In genomic region chrX:49569152-49569551, GRCh38 we compare ENCODE assay signal across 17 cellular contexts. TPM values are rescaled to one million over a fixed set of nuclear protein-coding genes. Genes with fewer than 3 reads are reported as not detected.
"Had no signal": no experiment of that assay in that cellular context is flagged by ENCODE, and none has a peak within 500 bp of the region (broad histone marks: within the 10 kb centered on the region; RNA-seq: fewer than 3 reads in every experiment).

No MANE protein-coding gene starts in this region.

RNA-seq across cellular contexts. Expression of gene GAGE12G, which starts 1.0 kb away (rescaled TPM):
- total RNA-seq: cerebellum, dermis microvascular lymphatic vessel endothelial cell, endodermal cell, esophagus mucosa, esophagus squamous epithelium, gastrocnemius medialis, glomerular endothelial cell, heart right ventricle, left colon, left lobe of liver, left ventricle myocardium superior, lower leg skin, lower lobe of right lung, mammary epithelial cell, mesothelial cell of epicardium, mucosa of descending colon had no signal
- polyA plus RNA-seq: heart right ventricle, keratinocyte, mammary epithelial cell had no signal

RNA-seq across cellular contexts. Expression of gene GAGE12F, which starts 8.5 kb away (rescaled TPM):
- total RNA-seq: cerebellum, dermis microvascular lymphatic vessel endothelial cell, endodermal cell, esophagus mucosa, esophagus squamous epithelium, gastrocnemius medialis, glomerular endothelial cell, heart right ventricle, left colon, left ventricle myocardium superior, lower leg skin, lower lobe of right lung, mammary epithelial cell, mesothelial cell of epicardium, mucosa of descending colon had no signal
- polyA plus RNA-seq: heart right ventricle, keratinocyte, mammary epithelial cell had no signal

RNA-seq across cellular contexts. Expression of gene GAGE12H, which starts 10.6 kb away (rescaled TPM):
- total RNA-seq: cerebellum, dermis microvascular lymphatic vessel endothelial cell, endodermal cell, esophagus mucosa, esophagus squamous epithelium, gastrocnemius medialis, glomerular endothelial cell, heart right ventricle, left colon, left lobe of liver, left ventricle myocardium superior, lower leg skin, lower lobe of right lung, mammary epithelial cell, mesothelial cell of epicardium, mucosa of descending colon had no signal
- polyA plus RNA-seq: heart right ventricle, keratinocyte, mammary epithelial cell had no signal

RNA-seq across cellular contexts. Expression of gene GAGE12E, which starts 18.1 kb away (rescaled TPM):
- total RNA-seq: cerebellum, dermis microvascular lymphatic vessel endothelial cell, endodermal cell, esophagus mucosa, esophagus squamous epithelium, gastrocnemius medialis, glomerular endothelial cell, heart right ventricle, left colon, left lobe of liver, left ventricle myocardium superior, lower leg skin, lower lobe of right lung, mammary epithelial cell, mesothelial cell of epicardium, mucosa of descending colon had no signal
- polyA plus RNA-seq: heart right ventricle, keratinocyte, mammary epithelial cell had no signal

RNA-seq across cellular contexts. Expression of gene GAGE2A, which starts 20.1 kb away (rescaled TPM):
- total RNA-seq: cerebellum, dermis microvascular lymphatic vessel endothelial cell, endodermal cell, esophagus mucosa, esophagus squamous epithelium, gastrocnemius medialis, glomerular endothelial cell, heart right ventricle, left colon, left ventricle myocardium superior, lower leg skin, lower lobe of right lung, mammary epithelial cell, mesothelial cell of epicardium, mucosa of descending colon had no signal
- polyA plus RNA-seq: heart right ventricle, keratinocyte, mammary epithelial cell had no signal
